In the genomic region with DNA sequence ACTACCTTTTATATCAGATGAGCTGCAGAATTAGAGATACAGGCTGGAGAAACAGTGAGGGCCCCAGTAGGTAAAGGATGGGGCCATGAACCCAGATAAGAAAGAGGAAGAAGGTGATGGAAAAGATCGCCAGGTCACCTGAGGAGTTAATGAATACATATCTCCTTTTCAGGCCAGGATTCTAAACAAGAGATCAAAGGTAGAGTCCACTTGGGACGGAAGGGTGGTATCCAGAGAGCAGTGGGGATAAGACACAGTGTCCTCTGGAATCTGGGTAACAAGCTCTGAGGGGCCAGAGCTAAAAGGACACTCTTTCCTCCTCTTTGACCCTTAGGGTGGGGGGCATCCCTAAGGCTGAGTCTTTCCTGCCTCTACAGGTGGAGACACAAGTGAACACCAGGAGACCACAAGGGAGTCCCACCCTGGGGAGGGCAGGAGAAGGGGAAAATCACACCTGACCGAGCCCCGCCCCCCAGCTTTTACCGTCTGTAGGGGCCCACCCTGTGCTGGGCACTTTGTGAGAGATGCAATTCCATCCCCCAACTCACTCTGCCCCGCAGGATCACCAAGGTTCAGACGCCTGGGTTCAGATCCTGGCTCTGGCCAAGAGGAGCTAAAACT, we compare ENCODE assay signal across 1 cellular context.
TF ChIP-seq lines count a peak whose summit lies in the region.

No MANE protein-coding gene starts in this region.

TF ChIP-seq in HepG2, 621 proteins besides CTCF, POLR2A, EP300 and RAD21 (continued from another document):
- TF ChIP-seq SAFB2 (CRISPR knock-in tag; IDR thresholded peaks at IDR 0.05; ENCODE audit: borderline replicate concordance, low read depth) (no peak), FOXJ3 (CRISPR knock-in tag; IDR thresholded peaks at IDR 0.05; ENCODE audit: borderline replicate concordance) (peak; percentile 64; the same call in 1 of the 2 replicates), ESRRA (CRISPR knock-in tag; IDR thresholded peaks at IDR 0.05; ENCODE audit: low read depth) (peak; percentile 87), ZNF605 (CRISPR knock-in tag; IDR thresholded peaks at IDR 0.05) (no peak), MBNL3 (CRISPR knock-in tag; conservative IDR thresholded peaks at IDR 0.05) (no peak), KDM3A (CRISPR knock-in tag; IDR thresholded peaks at IDR 0.05; ENCODE audit: low read depth) (no peak), ZNF670 (CRISPR knock-in tag; IDR thresholded peaks at IDR 0.05; ENCODE audit: borderline replicate concordance) (no peak), NR1H2 (CRISPR knock-in tag; IDR thresholded peaks at IDR 0.05; ENCODE audit: borderline replicate concordance, low read depth) (no peak), KLF15 (CRISPR knock-in tag; IDR thresholded peaks at IDR 0.05; ENCODE audit: borderline replicate concordance) (no peak), SSRP1 (CRISPR knock-in tag; IDR thresholded peaks at IDR 0.05) (no peak), PHB2 (IDR thresholded peaks at IDR 0.05; ENCODE audit: partially characterized antibody) (no peak), ZSCAN20 (CRISPR knock-in tag; IDR thresholded peaks at IDR 0.05; ENCODE audit: borderline replicate concordance) (no peak), NR2F1 (CRISPR knock-in tag; IDR thresholded peaks at IDR 0.05) (peak in 1 of 2 experiments; percentile 24; a peak in 1 of 4 replicates), IKZF4 (CRISPR knock-in tag; IDR thresholded peaks at IDR 0.05; ENCODE audit: borderline replicate concordance, low read depth, not compliant biosample characterization) (no peak), BRCA1 (CRISPR knock-in tag; IDR thresholded peaks at IDR 0.05) (no peak), ZNF713 (CRISPR knock-in tag; IDR thresholded peaks at IDR 0.05) (no peak), ZNF550 (CRISPR knock-in tag; IDR thresholded peaks at IDR 0.05; ENCODE audit: borderline replicate concordance) (no peak), ZNF558 (CRISPR knock-in tag; IDR thresholded peaks at IDR 0.05; ENCODE audit: borderline replicate concordance) (no peak), ZBTB8A (CRISPR knock-in tag; IDR thresholded peaks at IDR 0.05; ENCODE audit: borderline replicate concordance, low read depth) (no peak), ZSCAN29 (CRISPR knock-in tag; conservative IDR thresholded peaks at IDR 0.05) (no peak), POLR2AphosphoS5 (IDR thresholded peaks at IDR 0.05; ENCODE audit: low read depth, low read length) (no peak), NCOA5 (CRISPR knock-in tag; IDR thresholded peaks at IDR 0.05) (no peak), ZNF780A (CRISPR knock-in tag; IDR thresholded peaks at IDR 0.05) (no peak), MAFF (IDR thresholded peaks at IDR 0.05; ENCODE audit: low read depth, low read length) (no peak), ZNF337 (CRISPR knock-in tag; IDR thresholded peaks at IDR 0.05; ENCODE audit: borderline replicate concordance, low read depth) (no peak), DNMT3B (CRISPR knock-in tag; conservative IDR thresholded peaks at IDR 0.05) (no peak), SOX6 (IDR thresholded peaks at IDR 0.05) (no peak), SOX6 (CRISPR knock-in tag; IDR thresholded peaks at IDR 0.05) (peak; percentile 82), ZNF253 (CRISPR knock-in tag; IDR thresholded peaks at IDR 0.05; ENCODE audit: borderline replicate concordance) (no peak), MIXL1 (CRISPR knock-in tag; IDR thresholded peaks at IDR 0.05) (peak; percentile 94), BHLHE40 (IDR thresholded peaks at IDR 0.05; ENCODE audit: low read length) (no peak), ZC3H4 (CRISPR knock-in tag; IDR thresholded peaks at IDR 0.05; ENCODE audit: borderline replicate concordance) (no peak), HNRNPLL (IDR thresholded peaks at IDR 0.05; ENCODE audit: low read depth, low read length, poor library complexity, severe bottlenecking) (no peak), TBX2 (CRISPR knock-in tag; IDR thresholded peaks at IDR 0.05; ENCODE audit: borderline replicate concordance) (peak; percentile 85), ZNF850 (CRISPR knock-in tag; conservative IDR thresholded peaks at IDR 0.05) (no peak)
- TF ChIP-seq, protein P1, sequence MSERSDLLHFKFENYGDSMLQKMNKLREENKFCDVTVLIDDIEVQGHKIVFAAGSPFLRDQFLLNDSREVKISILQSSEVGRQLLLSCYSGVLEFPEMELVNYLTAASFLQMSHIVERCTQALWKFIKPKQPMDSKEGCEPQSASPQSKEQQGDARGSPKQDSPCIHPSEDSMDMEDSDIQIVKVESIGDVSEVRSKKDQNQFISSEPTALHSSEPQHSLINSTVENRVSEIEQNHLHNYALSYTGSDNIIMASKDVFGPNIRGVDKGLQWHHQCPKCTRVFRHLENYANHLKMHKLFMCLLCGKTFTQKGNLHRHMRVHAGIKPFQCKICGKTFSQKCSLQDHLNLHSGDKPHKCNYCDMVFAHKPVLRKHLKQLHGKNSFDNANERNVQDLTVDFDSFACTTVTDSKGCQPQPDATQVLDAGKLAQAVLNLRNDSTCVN (CRISPR knock-in tag; IDR thresholded peaks at IDR 0.05; ENCODE audit: borderline replicate concordance): no peak
- TF ChIP-seq, protein P2, sequence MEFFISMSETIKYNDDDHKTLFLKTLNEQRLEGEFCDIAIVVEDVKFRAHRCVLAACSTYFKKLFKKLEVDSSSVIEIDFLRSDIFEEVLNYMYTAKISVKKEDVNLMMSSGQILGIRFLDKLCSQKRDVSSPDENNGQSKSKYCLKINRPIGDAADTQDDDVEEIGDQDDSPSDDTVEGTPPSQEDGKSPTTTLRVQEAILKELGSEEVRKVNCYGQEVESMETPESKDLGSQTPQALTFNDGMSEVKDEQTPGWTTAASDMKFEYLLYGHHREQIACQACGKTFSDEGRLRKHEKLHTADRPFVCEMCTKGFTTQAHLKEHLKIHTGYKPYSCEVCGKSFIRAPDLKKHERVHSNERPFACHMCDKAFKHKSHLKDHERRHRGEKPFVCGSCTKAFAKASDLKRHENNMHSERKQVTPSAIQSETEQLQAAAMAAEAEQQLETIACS (CRISPR knock-in tag; IDR thresholded peaks at IDR 0.05): no peak
- TF ChIP-seq, protein P3, sequence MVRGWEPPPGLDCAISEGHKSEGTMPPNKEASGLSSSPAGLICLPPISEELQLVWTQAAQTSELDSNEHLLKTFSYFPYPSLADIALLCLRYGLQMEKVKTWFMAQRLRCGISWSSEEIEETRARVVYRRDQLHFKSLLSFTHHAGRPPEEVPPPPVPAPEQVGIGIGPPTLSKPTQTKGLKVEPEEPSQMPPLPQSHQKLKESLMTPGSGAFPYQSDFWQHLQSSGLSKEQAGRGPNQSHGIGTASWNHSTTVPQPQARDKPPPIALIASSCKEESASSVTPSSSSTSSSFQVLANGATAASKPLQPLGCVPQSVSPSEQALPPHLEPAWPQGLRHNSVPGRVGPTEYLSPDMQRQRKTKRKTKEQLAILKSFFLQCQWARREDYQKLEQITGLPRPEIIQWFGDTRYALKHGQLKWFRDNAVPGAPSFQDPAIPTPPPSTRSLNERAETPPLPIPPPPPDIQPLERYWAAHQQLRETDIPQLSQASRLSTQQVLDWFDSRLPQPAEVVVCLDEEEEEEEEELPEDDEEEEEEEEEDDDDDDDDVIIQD (CRISPR knock-in tag; IDR thresholded peaks at IDR 0.05; ENCODE audit: low read depth): peak; percentile 46; the same call in 1 of the 2 replicates
- TF ChIP-seq, protein P4, sequence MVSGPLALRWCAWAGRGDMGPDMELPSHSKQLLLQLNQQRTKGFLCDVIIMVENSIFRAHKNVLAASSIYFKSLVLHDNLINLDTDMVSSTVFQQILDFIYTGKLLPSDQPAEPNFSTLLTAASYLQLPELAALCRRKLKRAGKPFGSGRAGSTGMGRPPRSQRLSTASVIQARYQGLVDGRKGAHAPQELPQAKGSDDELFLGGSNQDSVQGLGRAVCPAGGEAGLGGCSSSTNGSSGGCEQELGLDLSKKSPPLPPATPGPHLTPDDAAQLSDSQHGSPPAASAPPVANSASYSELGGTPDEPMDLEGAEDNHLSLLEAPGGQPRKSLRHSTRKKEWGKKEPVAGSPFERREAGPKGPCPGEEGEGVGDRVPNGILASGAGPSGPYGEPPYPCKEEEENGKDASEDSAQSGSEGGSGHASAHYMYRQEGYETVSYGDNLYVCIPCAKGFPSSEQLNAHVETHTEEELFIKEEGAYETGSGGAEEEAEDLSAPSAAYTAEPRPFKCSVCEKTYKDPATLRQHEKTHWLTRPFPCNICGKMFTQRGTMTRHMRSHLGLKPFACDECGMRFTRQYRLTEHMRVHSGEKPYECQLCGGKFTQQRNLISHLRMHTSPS (CRISPR knock-in tag; IDR thresholded peaks at IDR 0.05; ENCODE audit: low read depth): no peak
